Comparison of ENCODE assay signal across 22 cellular contexts in the genomic region with DNA sequence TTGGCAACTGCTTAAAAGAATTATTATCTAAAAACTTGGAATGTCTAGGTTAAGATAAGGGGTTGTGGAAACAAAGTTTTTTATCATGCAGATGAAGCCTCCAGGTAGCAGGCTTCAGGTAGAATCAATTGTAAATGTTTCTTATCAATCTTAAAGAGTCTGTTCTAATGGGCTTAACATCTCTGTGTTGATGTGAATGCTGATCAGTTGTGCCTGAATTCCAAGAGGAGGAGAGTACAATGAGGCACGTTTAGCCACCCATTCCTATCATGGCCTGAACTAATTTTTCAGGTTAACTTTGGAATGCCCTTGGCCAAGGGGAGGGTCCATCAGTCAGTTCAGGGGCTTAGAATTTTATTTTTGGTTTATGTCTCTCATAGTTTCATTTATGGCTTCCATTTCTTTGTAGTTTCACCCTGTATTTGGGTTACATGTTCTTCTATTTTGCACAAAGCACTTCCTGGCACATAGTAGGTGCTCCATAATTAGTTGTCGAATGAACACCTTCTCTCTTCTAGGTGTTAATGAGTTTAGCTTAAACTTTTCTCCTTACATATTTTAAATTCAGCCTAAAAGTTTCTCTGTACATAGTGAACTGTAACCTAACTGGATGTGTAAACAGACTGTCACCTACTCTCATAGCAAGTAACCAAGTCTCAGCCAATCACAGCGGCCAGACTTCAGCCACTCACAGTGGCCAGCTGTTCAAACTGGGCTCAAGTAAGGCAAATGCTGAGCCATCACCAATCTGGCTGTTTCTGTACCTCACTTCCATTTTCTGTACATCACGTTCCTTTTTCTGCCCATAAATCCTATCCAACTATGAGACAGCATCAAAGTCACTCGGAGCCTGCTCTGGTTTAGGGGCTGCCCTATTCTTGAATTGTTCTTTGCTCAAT. TPM values are rescaled to one million over a fixed set of nuclear protein-coding genes. Genes with fewer than 3 reads are reported as not detected.
DNase-seq lines count a peak whose midpoint lies in the region; ATAC-seq and TF ChIP-seq lines count a peak whose summit lies in the region.
"Had no signal": no experiment of that assay in that cellular context is flagged by ENCODE, and none has a peak within 500 bp of the region (broad histone marks: within the 10 kb centered on the region; RNA-seq: fewer than 3 reads in every experiment).

No MANE protein-coding gene starts in this region.

- TF ChIP-seq EP300 in tibial nerve (IDR thresholded peaks at IDR 0.05): no peak

- ATAC-seq in Right ventricle myocardium superior (ENCODE audit: poor library complexity): peak; percentile 59
- peak; percentile 30 for ATAC-seq in upper lobe of right lung
- no peak for ATAC-seq in GM21786 (IDR thresholded peaks at IDR 0.05; ENCODE audit: unreplicated experiment)
- no peak for ATAC-seq in omental fat pad (ENCODE audit: low FRiP score)
- ATAC-seq: stimulated activated naive CD8-positive, alpha-beta T cell treated with anti-CD3 and anti-CD28 coated beads, Interleukin-15, Interleukin-2, amounts not matched to agents 100 U/mL and 50 U/mL, for 24 hours had no signal

- TF ChIP-seq POLR2A in tibial nerve (IDR thresholded peaks at IDR 0.05): no peak

- H3K27me3 ChIP-seq in right atrium auricular region (no peaks in the 10 kb centered on the region), upper lobe of right lung (peaks cover 8% of the 10 kb centered on the region), tibial nerve (no peaks in the 10 kb centered on the region)

- no peak overlapping the region for H3K4me3 ChIP-seq in right atrium auricular region
- H3K4me3 ChIP-seq in upper lobe of right lung: no peak overlapping the region
- no peak overlapping the region for H3K4me3 ChIP-seq in tibial nerve
- H3K4me3 ChIP-seq: esophagus squamous epithelium had no signal

- intact Hi-C loops in Right ventricle myocardium superior (cut with DNase I): no loop called here
- intact Hi-C loops in upper lobe of right lung (cut with DNase I): no loop called here

- H3K27ac ChIP-seq in right atrium auricular region: no peak overlapping the region
- H3K27ac ChIP-seq in upper lobe of right lung: no peak overlapping the region
- H3K27ac ChIP-seq in tibial nerve: no peak overlapping the region
- H3K27ac ChIP-seq: brain microvascular endothelial cell, esophagus squamous epithelium had no signal

- WGBS in tibial nerve, 2 donors: 59 to 67% methylated on average over 5 of the region's 5 CpGs

- DNase-seq in Right ventricle myocardium superior (no peak), right atrium auricular region (ENCODE audit: low spot score) (no peak), RKO (ENCODE audit: low spot score) (peak; percentile 32), left kidney (ENCODE audit: low read depth, low spot score) (peak; percentile 31), upper lobe of right lung (no peak), omental fat pad (ENCODE audit: low spot score) (no peak), tibial nerve (ENCODE audit: low spot score in 2 of 2) (no peak)
- DNase-seq: ACHN; activated CD4-positive, alpha-beta memory T cell treated with anti-CD3 and anti-CD28 coated beads, Interleukin-2, amount 10 ng/mL, durations not matched to agents 7 days and 5 days; activated naive CD8-positive, alpha-beta T cell treated with anti-CD3 and anti-CD28 coated beads for 36 hours; activated T-cell treated with anti-CD3 and anti-CD28 coated beads, Interleukin-2, amount 50 U/mL, for 48 hours; brain microvascular endothelial cell; CD4-positive, alpha-beta memory T cell; EL; esophagus squamous epithelium; glutamatergic neuron; mammary epithelial cell; NCI-H2081; nephron progenitor cell; stimulated activated naive CD8-positive, alpha-beta T cell treated with anti-CD3 and anti-CD28 coated beads, Interleukin-15, Interleukin-2, amounts not matched to agents 100 U/mL and 50 U/mL, for 24 hours had no signal

- no peak for TF ChIP-seq CTCF in right atrium auricular region (IDR thresholded peaks at IDR 0.05)
- TF ChIP-seq CTCF in upper lobe of right lung (IDR thresholded peaks at IDR 0.05): no peak
- no peak for TF ChIP-seq CTCF in omental fat pad (IDR thresholded peaks at IDR 0.05)
- no peak for TF ChIP-seq CTCF in tibial nerve (IDR thresholded peaks at IDR 0.05)

- H3K4me1 ChIP-seq in right atrium auricular region (no peaks in the 10 kb centered on the region), upper lobe of right lung (no peaks in the 10 kb centered on the region), tibial nerve (no peaks in the 10 kb centered on the region)
- H3K4me1 ChIP-seq: esophagus squamous epithelium had no signal

- no peaks in the 10 kb centered on the region for H3K36me3 ChIP-seq in right atrium auricular region
- H3K36me3 ChIP-seq in upper lobe of right lung: no peaks in the 10 kb centered on the region
- H3K36me3 ChIP-seq in tibial nerve: no peaks in the 10 kb centered on the region
- H3K36me3 ChIP-seq: brain microvascular endothelial cell had no signal

- H3K9me3 ChIP-seq in right atrium auricular region (no peaks in the 10 kb centered on the region), upper lobe of right lung (no peaks in the 10 kb centered on the region), tibial nerve (no peaks in the 10 kb centered on the region)
- H3K9me3 ChIP-seq: esophagus squamous epithelium had no signal

RNA-seq across cellular contexts. Expression of a gene that starts 34.7 kb away (rescaled TPM):
- 4.7 TPM for total RNA-seq in Right ventricle myocardium superior
- 10 to 100 TPM in 1 of 2 donors, 1 to 10 TPM in 1; 6.3 to 16.0 TPM for total RNA-seq in right atrium auricular region
- total RNA-seq in upper lobe of right lung: 128 TPM
- 100 to 1,000 TPM in 2 of 4 donors, 10 to 100 TPM in 2; 40.6 to 153 (median 78.0) TPM for total RNA-seq in omental fat pad
- total RNA-seq in tibial nerve: 100 to 1,000 TPM in 1 of 4 donors, 10 to 100 TPM in 3; 27.8 to 127 (median 39.9) TPM
- total RNA-seq: RPMI7951 had no signal

Comparison
In these comparisons a context has a peak if more than half of its experiments do, and no peak if none do; other contexts are left out.
1. ATAC-seq: peak in Right ventricle myocardium superior (single experiment) and upper lobe of right lung (single experiment); none in GM21786 (single experiment) and omental fat pad (single experiment).
2. DNase-seq: peak in RKO (single experiment) and left kidney (single experiment); none in Right ventricle myocardium superior (single experiment), right atrium auricular region (single experiment), upper lobe of right lung (single experiment), omental fat pad (single experiment) and tibial nerve (0 of 2).